ENCODE assay signal across 1 cellular context in genomic region chr11:3227568-3228444, GRCh38.
TF ChIP-seq lines count a peak whose summit lies in the region.

No MANE protein-coding gene starts in this region.

TF ChIP-seq in SK-N-SH, 30 proteins besides CTCF, POLR2A, EP300 and RAD21 (continued from another document):
- TF ChIP-seq TAF1 (IDR thresholded peaks at IDR 0.05; ENCODE audit: borderline replicate concordance, low read depth, low read length) (no peak), ZBTB33 (IDR thresholded peaks at IDR 0.05; ENCODE audit: borderline replicate concordance, low read depth) (no peak), PBX3 (IDR thresholded peaks at IDR 0.05) (no peak)
